ENCODE assay signal across 1 cellular context in the genomic region with DNA sequence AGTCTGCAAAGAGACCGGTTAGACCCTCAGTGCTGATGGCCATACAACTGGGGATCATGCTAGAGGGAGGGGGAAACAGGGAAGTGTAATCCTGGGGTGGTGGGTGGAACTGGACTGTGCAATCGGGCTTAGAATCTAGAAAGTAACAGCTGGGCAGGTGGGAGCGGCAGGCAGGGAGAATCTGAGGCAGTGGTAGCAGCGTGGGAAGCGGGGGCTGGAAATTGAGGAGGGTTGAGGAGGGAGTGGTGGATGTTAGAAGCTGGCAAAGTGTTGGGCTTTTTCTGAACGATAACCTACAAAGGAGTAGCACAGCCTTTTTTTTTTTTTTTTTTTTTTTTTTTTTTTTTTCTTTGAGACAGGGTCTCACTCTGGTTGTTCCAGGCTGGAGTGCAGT.
TF ChIP-seq lines count a peak whose summit lies in the region.

No MANE protein-coding gene starts in this region.

TF ChIP-seq in HepG2, 621 proteins besides CTCF, POLR2A, EP300 and RAD21:
- TF ChIP-seq MAZ (IDR thresholded peaks at IDR 0.05; ENCODE audit: borderline replicate concordance, low read depth, low read length) (no peak), MAZ (CRISPR knock-in tag; IDR thresholded peaks at IDR 0.05; ENCODE audit: low read depth) (no peak)
